ENCODE assay signal across 20 cellular contexts in the genomic region with DNA sequence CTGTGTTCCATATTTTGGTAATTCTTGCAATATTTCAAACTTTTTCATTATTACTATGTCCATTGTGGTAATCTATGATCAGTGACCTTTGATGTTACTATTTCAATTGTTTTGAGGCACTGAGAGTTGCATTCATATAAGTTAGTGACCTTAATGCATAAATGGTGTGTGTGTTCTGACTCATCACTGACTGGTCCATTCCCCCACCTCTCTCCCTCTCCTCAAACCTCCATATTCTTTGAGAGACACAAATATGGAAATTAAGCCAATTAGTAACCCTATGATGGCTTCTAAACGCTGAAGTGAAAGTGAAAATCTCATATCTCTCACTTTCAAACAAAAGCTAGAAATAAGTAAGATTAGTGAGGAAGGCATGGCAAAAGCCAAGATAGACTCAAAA.
"Had no signal": no experiment of that assay in that cellular context is flagged by ENCODE, and none has a peak within 500 bp of the region (broad histone marks: within the 10 kb centered on the region; RNA-seq: fewer than 3 reads in every experiment).

No MANE protein-coding gene starts in this region.

- H3K27me3 ChIP-seq: dorsolateral prefrontal cortex, heart left ventricle, ovary, right atrium auricular region, sigmoid colon, transverse colon had no signal

- H3K27ac Mint-ChIP-seq: naive B cell; nephron progenitor cell; stimulated activated naive B cell treated with anti-CD40 and anti-IgM and Interleukin-4, amounts not matched to agents 10 μg/mL and 1 μg/mL and 100 μg/mL, for 72 hours; stimulated activated naive CD8-positive, alpha-beta T cell treated with anti-CD3 and anti-CD28 coated beads, Interleukin-15, amount 100 ng/mL, for 72 hours had no signal

- H3K36me3 Mint-ChIP-seq: naive B cell; stimulated activated naive B cell treated with anti-CD40 and anti-IgM and Interleukin-4, amounts not matched to agents 10 μg/mL and 1 μg/mL and 100 μg/mL, for 72 hours had no signal

- H3K36me3 ChIP-seq: heart left ventricle, ovary, right atrium auricular region, sigmoid colon, thoracic aorta, transverse colon had no signal

- DNase-seq: cortex of kidney; dorsolateral prefrontal cortex; effector CD8-positive, alpha-beta T cell; heart left ventricle; hippocampal formation; left colon; left ventricle myocardium superior; mesendoderm; naive B cell; nephron progenitor cell; ovary; sigmoid colon; stimulated activated CD4-positive, alpha-beta T cell treated with anti-CD3 and anti-CD28 coated beads, Interleukin-2, amount 100 ng/mL, for 24 hours; stimulated activated CD4-positive, alpha-beta T cell treated with anti-CD3 and anti-CD28 coated beads, Interleukin-4, amount 100 ng/mL, for 4 hours; stimulated activated naive B cell treated with anti-CD40 and anti-IgM and Interleukin-4, amounts not matched to agents 10 μg/mL and 1 μg/mL and 100 μg/mL, for 72 hours; stimulated activated naive CD8-positive, alpha-beta T cell treated with anti-CD3 and anti-CD28 coated beads, Interleukin-15, amount 100 ng/mL, for 72 hours; transverse colon had no signal

- H3K4me1 Mint-ChIP-seq: naive B cell; nephron progenitor cell; stimulated activated naive B cell treated with anti-CD40 and anti-IgM and Interleukin-4, amounts not matched to agents 10 μg/mL and 1 μg/mL and 100 μg/mL, for 72 hours; stimulated activated naive CD8-positive, alpha-beta T cell treated with anti-CD3 and anti-CD28 coated beads, Interleukin-15, amount 100 ng/mL, for 72 hours had no signal

- ATAC-seq: heart left ventricle; left colon; left ventricle myocardium superior; stimulated activated naive B cell treated with anti-CD40 and anti-IgM and Interleukin-4, amounts not matched to agents 10 μg/mL and 1 μg/mL and 100 μg/mL, for 72 hours; stimulated activated naive CD8-positive, alpha-beta T cell treated with anti-CD3 and anti-CD28 coated beads, Interleukin-15, amount 100 ng/mL, for 72 hours had no signal

- H3K4me3 Mint-ChIP-seq: naive B cell; nephron progenitor cell; stimulated activated naive B cell treated with anti-CD40 and anti-IgM and Interleukin-4, amounts not matched to agents 10 μg/mL and 1 μg/mL and 100 μg/mL, for 72 hours; stimulated activated naive CD8-positive, alpha-beta T cell treated with anti-CD3 and anti-CD28 coated beads, Interleukin-15, amount 100 ng/mL, for 72 hours had no signal

- H3K27me3 Mint-ChIP-seq: naive B cell; stimulated activated naive B cell treated with anti-CD40 and anti-IgM and Interleukin-4, amounts not matched to agents 10 μg/mL and 1 μg/mL and 100 μg/mL, for 72 hours; stimulated activated naive CD8-positive, alpha-beta T cell treated with anti-CD3 and anti-CD28 coated beads, Interleukin-15, amount 100 ng/mL, for 72 hours had no signal

- H3K9me3 ChIP-seq: ovary had no signal

- H3K4me3 ChIP-seq: dorsolateral prefrontal cortex, heart left ventricle, ovary, right atrium auricular region, sigmoid colon, skin epidermis, thoracic aorta, transverse colon had no signal

- H3K4me1 ChIP-seq: heart left ventricle, right atrium auricular region, sigmoid colon, transverse colon had no signal

- H3K27ac ChIP-seq: dorsolateral prefrontal cortex, heart left ventricle, ovary, right atrium auricular region, sigmoid colon, skin epidermis, thoracic aorta, transverse colon had no signal
